8 cellular contexts compared by ENCODE assay signal in genomic region chr14:53295985-53296582, GRCh38.
DNase-seq lines count a peak whose midpoint lies in the region; ATAC-seq and TF ChIP-seq lines count a peak whose summit lies in the region.

No MANE protein-coding gene starts in this region.

- no peaks in the 10 kb centered on the region for H3K9me2 ChIP-seq in hepatocyte (replicated peaks; ENCODE audit: insufficient read depth)

- H3K4me3 ChIP-seq in heart left ventricle (no peak overlapping the region), WERI-Rb-1 (ENCODE audit: low read depth, low read length) (no peak overlapping the region), hepatocyte (no peak overlapping the region)

- no peak for TF ChIP-seq POLR2A in heart left ventricle (IDR thresholded peaks at IDR 0.05)

- DNase-seq in heart left ventricle (no peak), left ventricle myocardium superior (no peak), Kasumi-1 (lab: John Stamatoyannopoulos, UW) (peak; percentile 58 to 59), WERI-Rb-1 (no peak), hepatocyte (ENCODE audit: low spot score) (peak; percentile 65), stromal cell of bone marrow (ENCODE audit: low read depth) (peak; percentile 18)

- no peaks in the 10 kb centered on the region for H3K36me3 ChIP-seq in heart left ventricle
- H3K36me3 ChIP-seq in WERI-Rb-1 = no peaks in the 10 kb centered on the region
- H3K36me3 ChIP-seq in hepatocyte (replicated peaks; ENCODE audit: insufficient read depth, low read depth) = no peaks in the 10 kb centered on the region

- H3K9me3 ChIP-seq in heart left ventricle = no peaks in the 10 kb centered on the region
- no peaks in the 10 kb centered on the region for H3K9me3 ChIP-seq in WERI-Rb-1 (ENCODE audit: severe bottlenecking)
- H3K9me3 ChIP-seq in hepatocyte (ENCODE audit: low read depth) = no peaks in the 10 kb centered on the region

- H3K4me2 ChIP-seq in hepatocyte = no peak overlapping the region

- H3K4me1 ChIP-seq in heart left ventricle = no peaks in the 10 kb centered on the region
- H3K4me1 ChIP-seq in hepatocyte (ENCODE audit: insufficient read depth) = no peaks in the 10 kb centered on the region

- H4K20me1 ChIP-seq in hepatocyte (ENCODE audit: insufficient read depth, poor library complexity, severe bottlenecking) = no peaks in the 10 kb centered on the region

- no peak overlapping the region for H2AFZ ChIP-seq in hepatocyte

- H3K27me3 ChIP-seq in heart left ventricle (no peaks in the 10 kb centered on the region), WERI-Rb-1 (ENCODE audit: insufficient read depth, low read depth, severe bottlenecking) (peaks cover 3% of the 10 kb centered on the region), hepatocyte (no peaks in the 10 kb centered on the region)

- no peaks in the 10 kb centered on the region for H3K79me2 ChIP-seq in hepatocyte

- TF ChIP-seq CTCF in heart left ventricle (IDR thresholded peaks at IDR 0.05) (peak; percentile 52 to 87 (median 74)), WERI-Rb-1 (IDR thresholded peaks at IDR 0.05; ENCODE audit: low read depth, low read length) (peak; percentile 37; the same call in 1 of the 2 replicates), hepatocyte (IDR thresholded peaks at IDR 0.05; ENCODE audit: poor library complexity) (peak; percentile 66)

- no peak for ATAC-seq in heart left ventricle
- no peak for ATAC-seq in left ventricle myocardium superior
- ATAC-seq in HG03139 (IDR thresholded peaks at IDR 0.05; ENCODE audit: unreplicated experiment) = no peak
- no peak for ATAC-seq in GM21717 (IDR thresholded peaks at IDR 0.05; ENCODE audit: unreplicated experiment)

- 50 to 54% (median 51%) methylated on average over 9 of the region's 9 CpGs for whole genome bisulfite sequencing in heart left ventricle, 4 donors
- 65% methylated on average over 9 of the region's 9 CpGs for WGBS in hepatocyte (ENCODE audit: low lambda C conversion rate, missing lambda C conversion rate)

- intact Hi-C loops in heart left ventricle (cut with DNase I) = loop anchor here in 9 of 10 donors (5.0 to 10.0 kb wide), 7 partner anchors 141 to 1051 kb away; partner anchors contain the start of gene DDHD1 (in 2 of the 9)
- intact Hi-C loops in left ventricle myocardium superior (cut with micrococcal nuclease) = loop anchor here (10.0 kb wide), 1 partner anchor 1049 kb away; no protein-coding TSS in a partner anchor

- no peak overlapping the region for H3K27ac ChIP-seq in heart left ventricle
- no peak overlapping the region for H3K27ac ChIP-seq in WERI-Rb-1
- H3K27ac ChIP-seq in hepatocyte = no peak overlapping the region

Comparison
In these comparisons a context has a peak if more than half of its experiments do, and no peak if none do; other contexts are left out.
1. DNase-seq: peak in Kasumi-1 (2 of 2), hepatocyte (single experiment) and stromal cell of bone marrow (single experiment); none in heart left ventricle (0 of 5), left ventricle myocardium superior (single experiment) and WERI-Rb-1 (single experiment).
2. Peak in every context shown above with its lines, with median percentiles within 50 percentile points of each other: CTCF ChIP-seq.